In the genomic region with DNA sequence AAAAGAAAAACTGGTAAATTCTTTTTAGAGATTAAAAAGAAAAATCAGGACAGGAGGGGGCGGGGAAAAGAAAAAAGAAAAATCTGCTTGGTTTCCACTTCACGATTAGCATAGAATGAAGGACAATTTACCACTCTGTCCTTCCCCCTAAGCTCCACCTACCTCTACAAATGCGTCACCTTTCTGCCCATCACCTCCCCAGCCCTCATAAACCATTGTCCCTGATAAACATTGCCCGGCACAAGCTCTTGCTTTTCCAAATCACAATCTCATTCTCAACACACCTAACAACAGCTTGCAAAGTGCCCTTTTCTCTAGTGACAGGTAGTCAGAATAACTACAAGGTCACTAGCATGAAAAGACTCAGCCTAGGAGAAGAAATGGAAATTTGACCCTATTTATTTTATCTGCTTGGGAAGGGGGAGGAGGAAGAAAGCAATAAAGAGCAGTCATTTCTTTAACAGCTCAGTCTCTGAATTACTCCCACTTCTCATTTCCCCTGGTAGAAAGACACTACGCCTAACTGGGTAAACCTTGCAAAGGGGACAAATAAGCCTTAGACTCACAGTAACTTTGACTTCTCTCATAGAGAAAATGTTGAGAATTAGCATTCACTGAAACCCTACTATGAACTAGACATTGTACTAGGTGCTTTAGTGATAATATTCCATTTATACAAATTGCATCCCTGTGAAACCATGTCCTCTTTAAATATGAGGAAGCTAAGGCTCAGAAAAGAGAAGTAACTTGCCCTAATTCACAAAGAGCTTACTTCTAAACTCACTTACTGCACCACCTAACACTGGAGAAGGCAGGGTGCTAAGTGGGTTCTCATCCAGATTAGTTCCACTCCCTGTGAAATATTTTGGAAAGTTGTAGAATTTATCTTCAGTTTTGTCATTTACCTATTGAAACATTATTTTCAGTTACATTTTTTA, we compare ENCODE assay signal across 15 cellular contexts.
DNase-seq lines count a peak whose midpoint lies in the region; FAIRE-seq and TF ChIP-seq lines count a peak whose summit lies in the region.
"Had no signal": no experiment of that assay in that cellular context is flagged by ENCODE, and none has a peak within 500 bp of the region (broad histone marks: within the 10 kb centered on the region; RNA-seq: fewer than 3 reads in every experiment).

No MANE protein-coding gene starts in this region.

- DNase-seq in GM12891 (ENCODE audit: insufficient read length, low spot score) (no peak), NCI-H187 (lab: John Stamatoyannopoulos, UW) (peak; percentile 7 to 60), colonic mucosa (peak; percentile 57), suprapubic skin (ENCODE audit: low spot score in 2 of 2) (no peak), NCI-H2081 treated with DMSO at 0.1 percent for 48 hours (lab: John Stamatoyannopoulos, UW) (no peak), RPMI8226 (no peak)
- DNase-seq in stimulated activated CD4-positive, alpha-beta T cell treated with anti-CD3 and anti-CD28 coated beads, Interleukin-4, amount 100 ng/mL, for 1 hour: no peak
- DNase-seq: activated CD4-positive, alpha-beta memory T cell treated with anti-CD3 and anti-CD28 coated beads for 36 hours; activated naive CD8-positive, alpha-beta T cell treated with anti-CD3 and anti-CD28 coated beads, Interleukin-2, amount 10 ng/mL, durations not matched to agents 7 days and 5 days; CD4-positive, alpha-beta T cell; dermis blood vessel endothelial cell; mammary epithelial cell; NCI-H2171 treated with DMSO at 0.1 percent for 48 hours; stimulated activated naive CD4-positive, alpha-beta T cell had no signal

- 75% methylated on average over 5 of the region's 5 CpGs for WGBS in suprapubic skin

- peak overlapping the region; percentile 87 for H2AFZ ChIP-seq in neuron (ENCODE audit: low read depth, low read length)

- intact Hi-C loops in colonic mucosa (cut with DNase I): no loop called here

- peak; percentile 75 for FAIRE-seq in GM12891 (lab: Jason Lieb, UNC)

- no peak for TF ChIP-seq CTCF in colonic mucosa (IDR thresholded peaks at IDR 0.05)
- TF ChIP-seq CTCF in suprapubic skin (IDR thresholded peaks at IDR 0.05): no peak

- H3K36me3 ChIP-seq in colonic mucosa: no peaks in the 10 kb centered on the region
- no peaks in the 10 kb centered on the region for H3K36me3 ChIP-seq in neuron (ENCODE audit: insufficient read depth, low read length)
- no peaks in the 10 kb centered on the region for H3K36me3 ChIP-seq in suprapubic skin

- H3K27me3 ChIP-seq in colonic mucosa (no peaks in the 10 kb centered on the region), neuron (ENCODE audit: insufficient read depth, low read length) (no peaks in the 10 kb centered on the region), suprapubic skin (no peaks in the 10 kb centered on the region)

- peaks cover 3% of the 10 kb centered on the region for H3K4me1 ChIP-seq in colonic mucosa
- H3K4me1 ChIP-seq in neuron (ENCODE audit: insufficient read depth, low read length): peaks cover 5% of the 10 kb centered on the region
- no peaks in the 10 kb centered on the region for H3K4me1 ChIP-seq in suprapubic skin

- no peak overlapping the region for H3K4me3 ChIP-seq in colonic mucosa
- H3K4me3 ChIP-seq in neuron (ENCODE audit: low read length): no peak overlapping the region
- H3K4me3 ChIP-seq in suprapubic skin: no peak overlapping the region

- TF ChIP-seq POLR2A in GM12891 (IDR thresholded peaks at IDR 0.05; ENCODE audit: low read depth, low read length): no peak
- TF ChIP-seq POLR2A in suprapubic skin (IDR thresholded peaks at IDR 0.05): no peak

- no peaks in the 10 kb centered on the region for H3K9me3 ChIP-seq in colonic mucosa
- no peaks in the 10 kb centered on the region for H3K9me3 ChIP-seq in neuron (ENCODE audit: low read length)
- H3K9me3 ChIP-seq in suprapubic skin: no peaks in the 10 kb centered on the region

- H3K27ac ChIP-seq in colonic mucosa: peak overlapping the region; percentile 64
- no peak overlapping the region for H3K27ac ChIP-seq in suprapubic skin

- H3K9ac ChIP-seq in colonic mucosa (ENCODE audit: low read depth in 2 of 2, low read length in 2 of 2): peak overlapping the region in 1 of 2 donors; percentile 2

- TF ChIP-seq EP300 in suprapubic skin (IDR thresholded peaks at IDR 0.05): no peak

TF ChIP-seq in GM12891, 5 proteins besides CTCF, POLR2A, EP300 and RAD21:
- TF ChIP-seq TAF1 (IDR thresholded peaks at IDR 0.05; ENCODE audit: low read depth, low read length): no peak
- TF ChIP-seq SPI1 (IDR thresholded peaks at IDR 0.05; ENCODE audit: low read depth, low read length): peak; percentile 75

Comparison
In these comparisons a context has a peak if more than half of its experiments do, and no peak if none do; other contexts are left out.
1. DNase-seq: peak in NCI-H187 (2 of 2) and colonic mucosa (single experiment); none in GM12891 (single experiment), stimulated activated CD4-positive, alpha-beta T cell treated with anti-CD3 and anti-CD28 coated beads, Interleukin-4, amount 100 ng/mL, for 1 hour (single experiment), suprapubic skin (0 of 2), NCI-H2081 treated with DMSO at 0.1 percent for 48 hours (single experiment) and RPMI8226 (single experiment).